Comparison of ENCODE assay signal across 9 cellular contexts in genomic region chr12:132560831-132561783, GRCh38. TPM values are rescaled to one million over a fixed set of nuclear protein-coding genes. Genes with fewer than 3 reads are reported as not detected.
A peak's percentile ranks its signal among the peaks of the same experiment; 100 is the strongest.
DNase-seq lines count a peak whose midpoint lies in the region; ATAC-seq and TF ChIP-seq lines count a peak whose summit lies in the region.
"Had no signal": no experiment of that assay in that cellular context is flagged by ENCODE, and none has a peak within 500 bp of the region (broad histone marks: within the 10 kb centered on the region; RNA-seq: fewer than 3 reads in every experiment).

No MANE protein-coding gene starts in this region.

- peak overlapping the region; percentile 85 for H3K4me2 ChIP-seq in smooth muscle cell

- H3K4me1 ChIP-seq in smooth muscle cell (ENCODE audit: low read depth) = peaks cover 4% of the 10 kb centered on the region

- DNase-seq in GM12864 (ENCODE audit: low read depth) (peak; percentile 18), NCI-H1105 (lab: John Stamatoyannopoulos, UW) (peak; percentile 83), SW 1271 (lab: John Stamatoyannopoulos, UW) (peak; percentile 41 to 42), hepatic stellate cell (ENCODE audit: low spot score) (peak; percentile 71), smooth muscle cell (lab: John Stamatoyannopoulos, UW; ENCODE audit: unreplicated experiment) (peak; percentile 7)
- DNase-seq in activated naive CD8-positive, alpha-beta T cell treated with anti-CD3 and anti-CD28 coated beads, Interleukin-2, amount 50 U/mL, for 24 hours = peak; percentile 84

- H3K36me3 Mint-ChIP-seq in activated naive CD8-positive, alpha-beta T cell treated with anti-CD3 and anti-CD28 coated beads, Interleukin-2, amount 50 U/mL, for 24 hours (ENCODE audit: low read depth) = peaks cover 2% of the 10 kb centered on the region

- peaks cover 15% of the 10 kb centered on the region for H3K4me1 Mint-ChIP-seq in activated naive CD8-positive, alpha-beta T cell treated with anti-CD3 and anti-CD28 coated beads, Interleukin-2, amount 50 U/mL, for 24 hours

- H3K27ac Mint-ChIP-seq in activated naive CD8-positive, alpha-beta T cell treated with anti-CD3 and anti-CD28 coated beads, Interleukin-2, amount 50 U/mL, for 24 hours = no peak overlapping the region

- H2AFZ ChIP-seq in smooth muscle cell (ENCODE audit: low read depth) = no peak overlapping the region

- peaks cover 11% of the 10 kb centered on the region for H3K27me3 Mint-ChIP-seq in activated naive CD8-positive, alpha-beta T cell treated with anti-CD3 and anti-CD28 coated beads, Interleukin-2, amount 50 U/mL, for 24 hours

- H3F3A ChIP-seq in smooth muscle cell (ENCODE audit: low read depth) = no peaks in the 10 kb centered on the region

- H3K79me2 ChIP-seq in smooth muscle cell (ENCODE audit: low read depth) = no peaks in the 10 kb centered on the region

- 27% methylated on average over 38 of the region's 38 CpGs for WGBS in smooth muscle cell (ENCODE audit: low lambda C conversion rate)

- H3K4me3 Mint-ChIP-seq in activated naive CD8-positive, alpha-beta T cell treated with anti-CD3 and anti-CD28 coated beads, Interleukin-2, amount 50 U/mL, for 24 hours = peak overlapping the region; percentile 78

- no peak overlapping the region for H3K9ac ChIP-seq in smooth muscle cell (ENCODE audit: low read depth)

- ATAC-seq in activated naive CD8-positive, alpha-beta T cell treated with anti-CD3 and anti-CD28 coated beads, Interleukin-2, amount 50 U/mL, for 24 hours = peak; percentile 65
- ATAC-seq in HG03097 (IDR thresholded peaks at IDR 0.05; ENCODE audit: low FRiP score, unreplicated experiment) (no peak), HG03469 (IDR thresholded peaks at IDR 0.05; ENCODE audit: unreplicated experiment) (no peak)

- no peaks in the 10 kb centered on the region for H3K9me3 Mint-ChIP-seq in activated naive CD8-positive, alpha-beta T cell treated with anti-CD3 and anti-CD28 coated beads, Interleukin-2, amount 50 U/mL, for 24 hours

- peaks cover 82% of the 10 kb centered on the region for H4K20me1 ChIP-seq in smooth muscle cell (ENCODE audit: low read depth)

- H3K4me3 ChIP-seq in GM12864 (ENCODE audit: low read depth, low read length) = peak overlapping the region; percentile 61
- H3K4me3 ChIP-seq in smooth muscle cell = peak overlapping the region; percentile 58

- H3K36me3 ChIP-seq in smooth muscle cell (ENCODE audit: low read depth) = no peaks in the 10 kb centered on the region

- H3K27me3 ChIP-seq in smooth muscle cell (ENCODE audit: low read depth) = peaks cover 15% of the 10 kb centered on the region

- TF ChIP-seq CTCF in GM12864 (IDR thresholded peaks at IDR 0.05; ENCODE audit: low read depth, low read length, missing control alignments) = peak; percentile 81
- TF ChIP-seq CTCF in smooth muscle cell (IDR thresholded peaks at IDR 0.05; ENCODE audit: borderline replicate concordance, insufficient read depth, poor library complexity, severe bottlenecking) = peak; percentile 77

- H3K27ac ChIP-seq in smooth muscle cell (ENCODE audit: low read depth) = no peak overlapping the region

- H3K9me3 ChIP-seq in smooth muscle cell (replicated peaks; ENCODE audit: low read depth) = no peaks in the 10 kb centered on the region

RNA-seq across cellular contexts. Expression of gene LRCOL1, which starts 49.3 kb away (rescaled TPM):
- total RNA-seq in smooth muscle cell = not detected in 2 replicates
- polyA plus RNA-seq in smooth muscle cell = not detected in 2 replicates
- total RNA-seq: temporal lobe had no signal

RNA-seq across cellular contexts. Expression of gene P2RX2, which starts 57.5 kb away (rescaled TPM):
- total RNA-seq in smooth muscle cell = not detected in 2 replicates
- polyA plus RNA-seq in smooth muscle cell = not detected in 2 replicates
- total RNA-seq: temporal lobe had no signal

Comparison
In these comparisons a context has a peak if more than half of its experiments do, and no peak if none do; other contexts are left out.
1. DNase-seq: peak in every context shown above with its lines; median percentile 84 in activated naive CD8-positive, alpha-beta T cell treated with anti-CD3 and anti-CD28 coated beads, Interleukin-2, amount 50 U/mL, for 24 hours; 83 in NCI-H1105; 71 in hepatic stellate cell; 42 in SW 1271; 18 in GM12864; 7 in smooth muscle cell.